ENCODE assay signal across 13 cellular contexts in the genomic region with DNA sequence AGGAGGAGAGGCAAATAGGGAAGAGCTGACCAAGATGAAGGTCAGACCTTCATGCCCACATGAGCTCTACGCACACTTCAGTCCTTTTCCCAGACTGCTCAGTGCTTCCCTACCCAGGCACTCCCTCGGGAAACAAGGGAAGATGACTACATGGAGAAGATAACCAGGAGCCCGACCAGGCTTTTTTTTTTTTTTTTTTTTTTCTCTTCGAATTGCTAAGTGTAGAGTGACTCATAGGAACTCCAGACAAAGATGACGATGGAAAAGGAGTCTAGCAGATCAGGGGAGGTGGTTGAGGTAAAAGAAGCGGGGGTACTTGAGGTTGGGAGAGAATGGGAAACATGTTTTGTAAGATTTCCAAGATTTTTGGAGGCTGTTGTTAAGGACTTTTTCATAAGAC.
DNase-seq lines count a peak whose midpoint lies in the region; ATAC-seq and TF ChIP-seq lines count a peak whose summit lies in the region.
"Had no signal": no experiment of that assay in that cellular context is flagged by ENCODE, and none has a peak within 500 bp of the region (broad histone marks: within the 10 kb centered on the region; RNA-seq: fewer than 3 reads in every experiment).

No MANE protein-coding gene starts in this region.

- no peak overlapping the region for H4K12ac ChIP-seq in trophoblast cell (ENCODE audit: low read depth, low read length)

- H2AK5ac ChIP-seq in trophoblast cell (ENCODE audit: low read length) = peak overlapping the region; percentile 56

- TF ChIP-seq EP300 in gastroesophageal sphincter (IDR thresholded peaks at IDR 0.05) = no peak

- H2AFZ ChIP-seq in trophoblast cell (ENCODE audit: insufficient read depth, low read length, poor library complexity) = no peak overlapping the region

- H4K8ac ChIP-seq in trophoblast cell (ENCODE audit: low read depth, low read length) = peak overlapping the region; percentile 78

- peak; percentile 51 for DNase-seq in COLO829 (ENCODE audit: low spot score)
- DNase-seq in RWPE2 (ENCODE audit: low spot score) = no peak
- DNase-seq in trophoblast cell = peak; percentile 31 to 67
- DNase-seq in hypothalamus (lab: John Stamatoyannopoulos, UW) = no peak
- DNase-seq in activated T-helper 1 cell treated with anti-CD3 and anti-CD28 coated beads, Interleukin-12 subunit alpha, Interleukin-12 subunit beta, Interleukin-2, Interleukin-4 antibody, amounts not matched to agents 30 ng/mL and 10 ng/mL and 1 ng/mL, durations not matched to agents 14 hours and 24 hours and 36 hours (ENCODE audit: low spot score) = no peak
- no peak for DNase-seq in effector memory CD8-positive, alpha-beta T cell
- DNase-seq: activated CD4-positive, alpha-beta T cell treated with anti-CD3 and anti-CD28 coated beads, Interleukin-2, amount 50 U/mL, for 4 hours; head of caudate nucleus; NCI-H1694; SHP77 had no signal

- peak overlapping the region; percentile 53 for H3K27ac ChIP-seq in RWPE2 (ENCODE audit: poor library complexity, severe bottlenecking)
- peak overlapping the region in 3 of 4 donors; percentile 53 to 74 (median 56) for H3K27ac ChIP-seq in gastroesophageal sphincter
- H3K27ac ChIP-seq in trophoblast cell (ENCODE audit: low read depth, low read length) = peak overlapping the region; percentile 95
- H3K27ac ChIP-seq: HL-60 had no signal

- H3K14ac ChIP-seq in trophoblast cell (ENCODE audit: low read length) = peak overlapping the region; percentile 80

- H3K9me3 Mint-ChIP-seq in activated T-helper 1 cell treated with anti-CD3 and anti-CD28 coated beads, Interleukin-12 subunit alpha, Interleukin-12 subunit beta, Interleukin-2, Interleukin-4 antibody, amounts not matched to agents 30 ng/mL and 10 ng/mL and 1 ng/mL, durations not matched to agents 14 hours and 24 hours and 36 hours = peaks cover 4% of the 10 kb centered on the region
- peaks cover 2 to 20% of the 10 kb centered on the region in 2 donors for H3K9me3 Mint-ChIP-seq in effector memory CD8-positive, alpha-beta T cell

- no peak overlapping the region for H3K4me3 Mint-ChIP-seq in activated T-helper 1 cell treated with anti-CD3 and anti-CD28 coated beads, Interleukin-12 subunit alpha, Interleukin-12 subunit beta, Interleukin-2, Interleukin-4 antibody, amounts not matched to agents 30 ng/mL and 10 ng/mL and 1 ng/mL, durations not matched to agents 14 hours and 24 hours and 36 hours
- no peak overlapping the region for H3K4me3 Mint-ChIP-seq in effector memory CD8-positive, alpha-beta T cell

- H2BK5ac ChIP-seq in trophoblast cell (ENCODE audit: low read depth, low read length, poor library complexity) = peak overlapping the region; percentile 95

- H3K79me2 ChIP-seq in trophoblast cell (ENCODE audit: control insufficient read depth, insufficient read depth, low read length, poor library complexity) = peaks cover 2% of the 10 kb centered on the region

- peak overlapping the region; percentile 92 for H2BK120ac ChIP-seq in trophoblast cell (ENCODE audit: insufficient read depth, low read length, poor library complexity)

- H3K9me3 ChIP-seq in RWPE2 (ENCODE audit: severe bottlenecking) (no peaks in the 10 kb centered on the region), gastroesophageal sphincter (no peaks in the 10 kb centered on the region), trophoblast cell (ENCODE audit: insufficient read depth, low read depth, low read length) (no peaks in the 10 kb centered on the region)

- no peak for TF ChIP-seq POLR2A in gastroesophageal sphincter (IDR thresholded peaks at IDR 0.05)

- H3K4me1 ChIP-seq in RWPE2 (ENCODE audit: insufficient read depth, poor library complexity, severe bottlenecking) = peaks cover 16% of the 10 kb centered on the region
- peaks cover 0 to 29% (median 9%) of the 10 kb centered on the region in 3 donors for H3K4me1 ChIP-seq in gastroesophageal sphincter
- peaks cover 10 to 14% of the 10 kb centered on the region in 2 experiments for H3K4me1 ChIP-seq in trophoblast cell (ENCODE audit: control insufficient read depth in 1 of 2, insufficient read depth in 2 of 2, low read length in 2 of 2)

- H3K4ac ChIP-seq in trophoblast cell (ENCODE audit: low read depth, low read length) = peak overlapping the region; percentile 65

- ATAC-seq in RWPE2 (ENCODE audit: low read depth) = peak; percentile 66
- ATAC-seq in gastroesophageal sphincter = peak; percentile 58
- ATAC-seq in effector memory CD8-positive, alpha-beta T cell (replicated peaks) = no peak
- ATAC-seq in HG02840 (IDR thresholded peaks at IDR 0.05; ENCODE audit: low FRiP score, unreplicated experiment) = no peak

- TF ChIP-seq CTCF in RWPE2 (IDR thresholded peaks at IDR 0.05; ENCODE audit: poor library complexity, severe bottlenecking) (no peak), gastroesophageal sphincter (IDR thresholded peaks at IDR 0.05) (no peak)

- peak overlapping the region; percentile 93 for H2BK12ac ChIP-seq in trophoblast cell (ENCODE audit: low read length)

- 46 to 55% methylated on average over 5 of the region's 6 CpGs for WGBS in gastroesophageal sphincter (ENCODE audit: low coverage in 1 of 2), 2 donors
- no CpG with 5 or more reads among the region's 6 CpGs for WGBS in trophoblast cell (ENCODE audit: extremely low coverage, insufficient coverage, insufficient read length)

- peaks cover 3% of the 10 kb centered on the region for H3K27me3 Mint-ChIP-seq in activated T-helper 1 cell treated with anti-CD3 and anti-CD28 coated beads, Interleukin-12 subunit alpha, Interleukin-12 subunit beta, Interleukin-2, Interleukin-4 antibody, amounts not matched to agents 30 ng/mL and 10 ng/mL and 1 ng/mL, durations not matched to agents 14 hours and 24 hours and 36 hours (ENCODE audit: insufficient read depth)
- no peaks in the 10 kb centered on the region for H3K27me3 Mint-ChIP-seq in effector memory CD8-positive, alpha-beta T cell

- intact Hi-C loops in activated T-helper 1 cell treated with anti-CD3 and anti-CD28 coated beads, Interleukin-12 subunit alpha, Interleukin-12 subunit beta, Interleukin-2, Interleukin-4 antibody, amounts not matched to agents 30 ng/mL and 10 ng/mL and 1 ng/mL, durations not matched to agents 14 hours and 24 hours and 36 hours (cut with micrococcal nuclease) = no loop called here

- H3K27me3 ChIP-seq in RWPE2 (ENCODE audit: insufficient read depth, poor library complexity, severe bottlenecking) = no peaks in the 10 kb centered on the region
- no peaks in the 10 kb centered on the region for H3K27me3 ChIP-seq in gastroesophageal sphincter
- no peaks in the 10 kb centered on the region for H3K27me3 ChIP-seq in trophoblast cell (ENCODE audit: insufficient read depth, low read length)

- no peak overlapping the region for H3K4me2 ChIP-seq in trophoblast cell (ENCODE audit: low read length)

- no peak overlapping the region for H3K23ac ChIP-seq in trophoblast cell (ENCODE audit: low read length)

- H3K9ac ChIP-seq in trophoblast cell (ENCODE audit: low read length) = no peak overlapping the region

- H3K36me3 ChIP-seq in RWPE2 (ENCODE audit: low read depth) (no peaks in the 10 kb centered on the region), gastroesophageal sphincter (no peaks in the 10 kb centered on the region), trophoblast cell (ENCODE audit: control insufficient read depth in 1 of 2, insufficient read depth in 2 of 2, low read length in 2 of 2) (no peaks in the 10 kb centered on the region)

- H3K4me1 Mint-ChIP-seq in activated T-helper 1 cell treated with anti-CD3 and anti-CD28 coated beads, Interleukin-12 subunit alpha, Interleukin-12 subunit beta, Interleukin-2, Interleukin-4 antibody, amounts not matched to agents 30 ng/mL and 10 ng/mL and 1 ng/mL, durations not matched to agents 14 hours and 24 hours and 36 hours (ENCODE audit: low read depth) = no peaks in the 10 kb centered on the region
- H3K4me1 Mint-ChIP-seq in effector memory CD8-positive, alpha-beta T cell (ENCODE audit: low read depth in 2 of 2) = no peaks in the 10 kb centered on the region

- H3K79me1 ChIP-seq in trophoblast cell (ENCODE audit: low read length) = peaks cover 21% of the 10 kb centered on the region

- peak overlapping the region; percentile 83 for H3K18ac ChIP-seq in trophoblast cell (ENCODE audit: low read length)

- H3K4me3 ChIP-seq in RWPE2 (ENCODE audit: severe bottlenecking) (no peak overlapping the region), gastroesophageal sphincter (no peak overlapping the region), trophoblast cell (ENCODE audit: low read depth, low read length) (no peak overlapping the region)

- no peak overlapping the region for H3K27ac Mint-ChIP-seq in activated T-helper 1 cell treated with anti-CD3 and anti-CD28 coated beads, Interleukin-12 subunit alpha, Interleukin-12 subunit beta, Interleukin-2, Interleukin-4 antibody, amounts not matched to agents 30 ng/mL and 10 ng/mL and 1 ng/mL, durations not matched to agents 14 hours and 24 hours and 36 hours
- no peak overlapping the region for H3K27ac Mint-ChIP-seq in effector memory CD8-positive, alpha-beta T cell

- H4K91ac ChIP-seq in trophoblast cell (ENCODE audit: low read depth, low read length) = peak overlapping the region; percentile 93

- H3K36me3 Mint-ChIP-seq in activated T-helper 1 cell treated with anti-CD3 and anti-CD28 coated beads, Interleukin-12 subunit alpha, Interleukin-12 subunit beta, Interleukin-2, Interleukin-4 antibody, amounts not matched to agents 30 ng/mL and 10 ng/mL and 1 ng/mL, durations not matched to agents 14 hours and 24 hours and 36 hours (ENCODE audit: low read depth) = no peaks in the 10 kb centered on the region
- no peaks in the 10 kb centered on the region for H3K36me3 Mint-ChIP-seq in effector memory CD8-positive, alpha-beta T cell (ENCODE audit: insufficient read depth)

Comparison
In these comparisons a context has a peak if more than half of its experiments do, and no peak if none do; other contexts are left out.
1. DNase-seq: peak in COLO829 (single experiment) and trophoblast cell (2 of 2); none in RWPE2 (single experiment), hypothalamus (0 of 51), activated T-helper 1 cell treated with anti-CD3 and anti-CD28 coated beads, Interleukin-12 subunit alpha, Interleukin-12 subunit beta, Interleukin-2, Interleukin-4 antibody, amounts not matched to agents 30 ng/mL and 10 ng/mL and 1 ng/mL, durations not matched to agents 14 hours and 24 hours and 36 hours (single experiment) and effector memory CD8-positive, alpha-beta T cell (0 of 3).
2. ATAC-seq: peak in RWPE2 (single experiment) and gastroesophageal sphincter (single experiment); none in effector memory CD8-positive, alpha-beta T cell (single experiment) and HG02840 (single experiment).
3. Peak in every context shown above with its lines, with median percentiles within 50 percentile points of each other: H3K27ac ChIP-seq.